ENCODE assay signal across 23 cellular contexts in genomic region chr1:41484881-41485280, GRCh38. TPM values are rescaled to one million over a fixed set of nuclear protein-coding genes. Genes with fewer than 3 reads are reported as not detected.
A peak's percentile ranks its signal among the peaks of the same experiment; 100 is the strongest.
DNase-seq lines count a peak whose midpoint lies in the region; ATAC-seq and TF ChIP-seq lines count a peak whose summit lies in the region.
"Had no signal": no experiment of that assay in that cellular context is flagged by ENCODE, and none has a peak within 500 bp of the region (broad histone marks: within the 10 kb centered on the region; RNA-seq: fewer than 3 reads in every experiment).

No MANE protein-coding gene starts in this region.

- no peaks in the 10 kb centered on the region for H3K36me3 Mint-ChIP-seq in immature natural killer cell
- H3K36me3 Mint-ChIP-seq: activated naive CD8-positive, alpha-beta T cell had no signal

- H2BK12ac ChIP-seq in mesenchymal stem cell (ENCODE audit: low read length in 2 of 2): peak overlapping the region; percentile 96 to 98

- H2BK5ac ChIP-seq in mesenchymal stem cell (ENCODE audit: low read depth, low read length, poor library complexity, severe bottlenecking): no peak overlapping the region

- H2BK120ac ChIP-seq in mesenchymal stem cell (ENCODE audit: low read depth, low read length): peak overlapping the region; percentile 83

- peak overlapping the region; percentile 97 for H4K91ac ChIP-seq in mesenchymal stem cell (ENCODE audit: low read length)

- no peak overlapping the region for H3K9ac ChIP-seq in mesenchymal stem cell (ENCODE audit: low read length)

- no peak overlapping the region for H2AFZ ChIP-seq in mesenchymal stem cell (ENCODE audit: low read depth, low read length)

- TF ChIP-seq CTCF in VCaP (conservative IDR thresholded peaks at IDR 0.05) (no peak), thyroid gland (IDR thresholded peaks at IDR 0.05) (no peak)

- H3K27me3 Mint-ChIP-seq in immature natural killer cell (ENCODE audit: low read depth in 3 of 3): peaks cover 6 to 7% (median 6%) of the 10 kb centered on the region in 3 donors

- peak overlapping the region; percentile 89 to 96 for H3K18ac ChIP-seq in mesenchymal stem cell (ENCODE audit: low read depth in 1 of 2, low read length in 2 of 2)

- intact Hi-C loops in left cardiac atrium (cut with DNase I) (no loop called here), left ventricle myocardium superior (cut with micrococcal nuclease) (no loop called here), thyroid gland (cut with DNase I) (no loop called here)

- peak overlapping the region; percentile 76 for H3K27ac ChIP-seq in VCaP
- no peak overlapping the region for H3K27ac ChIP-seq in mesenchymal stem cell (ENCODE audit: low read length, poor library complexity, severe bottlenecking)
- peak overlapping the region in 2 of 3 donors; percentile 41 to 57 for H3K27ac ChIP-seq in thyroid gland
- H3K27ac ChIP-seq: ascending aorta, epithelial cell of prostate, lower lobe of right lung, WERI-Rb-1 had no signal

- no peaks in the 10 kb centered on the region for H3K9me3 Mint-ChIP-seq in immature natural killer cell
- H3K9me3 Mint-ChIP-seq: GM23338; stimulated activated naive CD8-positive, alpha-beta T cell treated with anti-CD3 and anti-CD28 coated beads, Interleukin-15, Interleukin-2, amounts not matched to agents 100 ng/mL and 50 ng/mL, for 24 hours had no signal

- no peak overlapping the region for H3K4me3 Mint-ChIP-seq in immature natural killer cell
- H3K4me3 Mint-ChIP-seq: activated naive CD8-positive, alpha-beta T cell; activated T-helper 17 cell treated with anti-CD3 and anti-CD28 coated beads, Interleukin-2, amount 50 U/mL, for 72 hours; GM23338; stimulated activated naive CD8-positive, alpha-beta T cell treated with anti-CD3 and anti-CD28 coated beads, Interleukin-15, Interleukin-2, amounts not matched to agents 100 ng/mL and 50 ng/mL, for 24 hours had no signal

- DNase-seq in left cardiac atrium: peak; percentile 11
- no peak for DNase-seq in left ventricle myocardium superior
- no peak for DNase-seq in mesenchymal stem cell
- no peak for DNase-seq in thyroid gland
- DNase-seq in GM03348 (ENCODE audit: low spot score): no peak
- no peak for DNase-seq in immature natural killer cell
- DNase-seq in NCI-H2107 (lab: John Stamatoyannopoulos, UW): no peak
- DNase-seq: activated CD4-positive, alpha-beta T cell treated with anti-CD3 and anti-CD28 coated beads, Interleukin-2, amount 50 U/mL, for 1 hour; NCI-H1048; nucleus accumbens had no signal

- H3K27me3 ChIP-seq in mesenchymal stem cell (ENCODE audit: control insufficient read depth in 1 of 2, insufficient read depth in 1 of 2, low read length in 2 of 2) (peaks cover 0 to 52% of the 10 kb centered on the region in 2 experiments), thyroid gland (no peaks in the 10 kb centered on the region)
- H3K27me3 ChIP-seq: ascending aorta, tibial nerve had no signal

- H3K4ac ChIP-seq in mesenchymal stem cell (ENCODE audit: low read depth in 1 of 2, low read length in 2 of 2): peak overlapping the region; percentile 86 to 91

- 80% methylated on average over 3 of the region's 7 CpGs for WGBS in mesenchymal stem cell
- 20 to 100% methylated on average over 1 of the region's 7 CpGs for WGBS in thyroid gland, 2 donors

- no peak overlapping the region for H3K23ac ChIP-seq in mesenchymal stem cell (ENCODE audit: low read length in 2 of 2)

- H3K79me1 ChIP-seq in mesenchymal stem cell (replicated peaks; ENCODE audit: low read length, poor library complexity, severe bottlenecking): no peaks in the 10 kb centered on the region

- no peak overlapping the region for H3K27ac Mint-ChIP-seq in immature natural killer cell
- H3K27ac Mint-ChIP-seq: activated naive CD8-positive, alpha-beta T cell; activated T-helper 17 cell treated with anti-CD3 and anti-CD28 coated beads, Interleukin-2, amount 50 U/mL, for 72 hours; GM23338; stimulated activated naive CD8-positive, alpha-beta T cell treated with anti-CD3 and anti-CD28 coated beads, Interleukin-15, Interleukin-2, amounts not matched to agents 100 ng/mL and 50 ng/mL, for 24 hours had no signal

- no peak for ATAC-seq in left cardiac atrium
- ATAC-seq in left ventricle myocardium superior: no peak
- ATAC-seq: activated T-helper 17 cell treated with anti-CD3 and anti-CD28 coated beads, Interleukin-2, amount 50 U/mL, for 72 hours had no signal

- H3K4me3 ChIP-seq in mesenchymal stem cell (ENCODE audit: insufficient read depth in 1 of 2, low read depth in 1 of 2, low read length in 2 of 2) (no peak overlapping the region), thyroid gland (replicated peaks in 1 of 3) (no peak overlapping the region)
- H3K4me3 ChIP-seq: ascending aorta, GM23338, lower lobe of right lung had no signal

- peak overlapping the region; percentile 95 for H2BK15ac ChIP-seq in mesenchymal stem cell (ENCODE audit: low read depth, poor library complexity, severe bottlenecking)

- H3K4me1 ChIP-seq in mesenchymal stem cell (ENCODE audit: control insufficient read depth, insufficient read depth, low read depth, low read length) (peaks cover 58% of the 10 kb centered on the region), thyroid gland (peaks cover 45 to 74% of the 10 kb centered on the region in 2 donors)

- H3K4me1 Mint-ChIP-seq in immature natural killer cell: no peaks in the 10 kb centered on the region

- no peak overlapping the region for H3K4me2 ChIP-seq in mesenchymal stem cell (ENCODE audit: low read length, poor library complexity, severe bottlenecking)
- H3K4me2 ChIP-seq: GM23338 had no signal

- TF ChIP-seq POLR2A in thyroid gland (IDR thresholded peaks at IDR 0.05): no peak

- peak overlapping the region; percentile 88 for H2AK5ac ChIP-seq in mesenchymal stem cell (ENCODE audit: low read length, severe bottlenecking)

- H4K8ac ChIP-seq in mesenchymal stem cell (ENCODE audit: low read length): peak overlapping the region; percentile 89

- H3K36me3 ChIP-seq in mesenchymal stem cell (ENCODE audit: control insufficient read depth in 1 of 2, insufficient read depth in 2 of 2, low read depth in 1 of 2, low read length in 2 of 2) (no peaks in the 10 kb centered on the region), thyroid gland (no peaks in the 10 kb centered on the region)
- H3K36me3 ChIP-seq: ascending aorta, lower lobe of right lung, tibial nerve, WERI-Rb-1 had no signal

- peak overlapping the region in 1 of 2 experiments; percentile 90 for H3K14ac ChIP-seq in mesenchymal stem cell (ENCODE audit: low read length in 2 of 2)

- H3K9me3 ChIP-seq in mesenchymal stem cell (ENCODE audit: control insufficient read depth, low read length) (no peaks in the 10 kb centered on the region), thyroid gland (no peaks in the 10 kb centered on the region)
- H3K9me3 ChIP-seq: ascending aorta, lower lobe of right lung, tibial nerve had no signal

RNA-seq across cellular contexts. Expression of gene EDN2, which starts 0.4 kb away (rescaled TPM):
- total RNA-seq in left cardiac atrium (1 to 10 TPM in 1 of 2 donors, under 1 TPM in 1; 0.18 to 1.2 TPM), left ventricle myocardium superior (0.27 TPM), thyroid gland (not detected)
- polyA plus RNA-seq in mesenchymal stem cell (2013, experiment 1 of 2): 0.15 TPM
- 0.15 TPM for polyA plus RNA-seq in mesenchymal stem cell (2013, experiment 2 of 2)
- polyA plus RNA-seq in immature natural killer cell: not detected
- total RNA-seq: activated T-helper 17 cell treated with anti-CD3 and anti-CD28 coated beads, Interleukin-2, amount 50 U/mL, for 72 hours; ascending aorta; cerebellum; GM23338; myocyte; T-helper 2 cell treated with Interferon-gamma antibody and Interleukin-4, amounts not matched to agents 100 ng/mL and 5 ng/mL, for 36 hours had no signal
- polyA plus RNA-seq: GM23338 had no signal
